Comparison of ENCODE assay signal across 9 cellular contexts in genomic region chr11:61041755-61042518, GRCh38.
DNase-seq lines count a peak whose midpoint lies in the region; ATAC-seq, FAIRE-seq and TF ChIP-seq lines count a peak whose summit lies in the region.
"Had no signal": no experiment of that assay in that cellular context is flagged by ENCODE, and none has a peak within 500 bp of the region (broad histone marks: within the 10 kb centered on the region; RNA-seq: fewer than 3 reads in every experiment).

No MANE protein-coding gene starts in this region.

- H3K79me1 ChIP-seq in H1 (ENCODE audit: low read depth, low read length) (no peaks in the 10 kb centered on the region), trophoblast cell (ENCODE audit: low read length) (no peaks in the 10 kb centered on the region)

- H3K27me3 ChIP-seq in H1 (replicated peaks in 1 of 4; ENCODE audit: control insufficient read depth in 3 of 4, extremely low read depth in 1 of 4, insufficient read depth in 3 of 4, low read length in 3 of 4) (no peaks in the 10 kb centered on the region; a peak in 1 of 7 replicates), trophoblast cell (ENCODE audit: insufficient read depth, low read length) (no peaks in the 10 kb centered on the region)

- H4K8ac ChIP-seq in H1 (ENCODE audit: extremely low read depth, insufficient read depth, low read length) (no peak overlapping the region), trophoblast cell (ENCODE audit: low read depth, low read length) (no peak overlapping the region)

- no peak for TF ChIP-seq POLR2A in H1 (IDR thresholded peaks at IDR 0.05; ENCODE audit: control extremely low read depth in 1 of 2, low read depth in 2 of 2, low read length in 2 of 2)

- H3K4ac ChIP-seq in H1 (replicated peaks; ENCODE audit: insufficient read length, low read depth, low read length), result peak overlapping the region; percentile 1
- H3K4ac ChIP-seq in trophoblast cell (ENCODE audit: low read depth, low read length), result no peak overlapping the region

- no peak overlapping the region for H3K9ac ChIP-seq in H1 (replicated peaks in 1 of 4; ENCODE audit: extremely low read depth in 1 of 4, low read depth in 3 of 4, low read length in 3 of 4)
- no peak overlapping the region for H3K9ac ChIP-seq in trophoblast cell (ENCODE audit: low read length)

- H3K9me3 ChIP-seq in H1 (ENCODE audit: insufficient read depth in 2 of 2, low read depth in 1 of 2, low read length in 1 of 2) (no peaks in the 10 kb centered on the region), trophoblast cell (ENCODE audit: insufficient read depth, low read depth, low read length) (no peaks in the 10 kb centered on the region)
- H3K9me3 ChIP-seq: SJCRH30 had no signal

- H2BK120ac ChIP-seq in H1 (replicated peaks; ENCODE audit: low read depth, low read length) (no peak overlapping the region), trophoblast cell (ENCODE audit: insufficient read depth, low read length, poor library complexity) (no peak overlapping the region)

- H3K4me3 ChIP-seq in H1 (ENCODE audit: extremely low read depth in 1 of 4, insufficient read depth in 2 of 4, low read depth in 3 of 4, low read length in 4 of 4), result no peak overlapping the region
- H3K4me3 ChIP-seq in trophoblast cell (ENCODE audit: low read depth, low read length), result no peak overlapping the region
- H3K4me3 ChIP-seq: SJCRH30 had no signal

- H2BK15ac ChIP-seq in H1 (ENCODE audit: low read length), result no peak overlapping the region

- 0 out of 2 replicates have a peak overlapping the region, but pooled peaks have one; percentile 44 for H2BK5ac ChIP-seq in H1 (ENCODE audit: low read depth, low read length)
- no peak overlapping the region for H2BK5ac ChIP-seq in trophoblast cell (ENCODE audit: low read depth, low read length, poor library complexity)

- H3K36me3 ChIP-seq in H1 (ENCODE audit: control insufficient read depth in 2 of 4, insufficient read depth in 4 of 4, low read length in 3 of 4) (no peaks in the 10 kb centered on the region), trophoblast cell (ENCODE audit: control insufficient read depth in 1 of 2, insufficient read depth in 2 of 2, low read length in 2 of 2) (no peaks in the 10 kb centered on the region)
- H3K36me3 ChIP-seq: SJCRH30 had no signal

- FAIRE-seq in H1 (lab: Jason Lieb, UNC), result no peak

- no peaks in the 10 kb centered on the region for H3K79me2 ChIP-seq in H1 (ENCODE audit: control insufficient read depth in 1 of 2, insufficient read depth in 2 of 2, low read length in 2 of 2)
- H3K79me2 ChIP-seq in trophoblast cell (ENCODE audit: control insufficient read depth, insufficient read depth, low read length, poor library complexity), result no peaks in the 10 kb centered on the region

- CTCF ChIA-PET in H1 (lab: Charles Lee; ENCODE audit: partially characterized antibody), result interaction anchor here (0.9 to 3.9 kb wide), 4 partner anchors 12 to 145 kb away, joined by 4 to 13 read pairs (median 8); no protein-coding TSS in a partner anchor

- H3K23me2 ChIP-seq in H1 (ENCODE audit: low read depth, low read length), result no peaks in the 10 kb centered on the region

- H4K12ac ChIP-seq in trophoblast cell (ENCODE audit: low read depth, low read length), result peak overlapping the region; percentile 49

- H3K4me1 ChIP-seq in H1 (replicated peaks in 1 of 4; ENCODE audit: control insufficient read depth in 3 of 4, insufficient read depth in 4 of 4, low read length in 3 of 4) (peaks cover 2 to 10% (median 3%) of the 10 kb centered on the region in 4 experiments; a peak in 6 of 7 replicates), trophoblast cell (ENCODE audit: control insufficient read depth in 1 of 2, insufficient read depth in 2 of 2, low read length in 2 of 2) (no peaks in the 10 kb centered on the region)
- H3K4me1 ChIP-seq: SJCRH30 had no signal

- H4K20me1 ChIP-seq in H1 (replicated peaks in 1 of 2; ENCODE audit: control insufficient read depth in 1 of 2, insufficient read depth in 2 of 2, low read length in 2 of 2), result no peaks in the 10 kb centered on the region

- H2AFZ ChIP-seq in H1 (ENCODE audit: low read length), result no peak overlapping the region
- H2AFZ ChIP-seq in trophoblast cell (ENCODE audit: insufficient read depth, low read length, poor library complexity), result no peak overlapping the region

- TF ChIP-seq EP300 in H1 (IDR thresholded peaks at IDR 0.05; ENCODE audit: borderline replicate concordance in 1 of 2, low read depth in 2 of 2, low read length in 2 of 2), result no peak

- H2BK20ac ChIP-seq in H1 (ENCODE audit: low read length), result no peak overlapping the region

- H3K14ac ChIP-seq in H1 (ENCODE audit: insufficient read length) (no peak overlapping the region), trophoblast cell (ENCODE audit: low read length) (no peak overlapping the region)

- peak; percentile 39 for DNase-seq in NCI-H2107 (lab: John Stamatoyannopoulos, UW)
- DNase-seq in activated CD4-positive, alpha-beta T cell treated with anti-CD3 and anti-CD28 coated beads, Interleukin-2, amount 50 U/mL, for 48 hours, result peak; percentile 73 to 82
- DNase-seq in H1 (ENCODE audit: low read depth in 1 of 2, low spot score in 2 of 2), result peak in 1 of 2 experiments; percentile 21
- DNase-seq in trophoblast cell, result no peak
- DNase-seq in HUDEP-2 (lab: John Stamatoyannopoulos, UW; ENCODE audit: unreplicated experiment in 76 of 76), result no peak
- DNase-seq in NCI-H446 treated with DMSO at 0.1 percent for 48 hours (lab: John Stamatoyannopoulos, UW), result no peak

- peak overlapping the region; percentile 17 for H4K91ac ChIP-seq in H1 (replicated peaks; ENCODE audit: insufficient read length, low read length)
- no peak overlapping the region for H4K91ac ChIP-seq in trophoblast cell (ENCODE audit: low read depth, low read length)

- ATAC-seq in GM18502 (IDR thresholded peaks at IDR 0.05; ENCODE audit: poor library complexity, unreplicated experiment) (peak; percentile 91), HG02798 (IDR thresholded peaks at IDR 0.05; ENCODE audit: poor library complexity, unreplicated experiment) (peak; percentile 89)

- no peak for TF ChIP-seq CTCF in H1 (IDR thresholded peaks at IDR 0.05; ENCODE audit: control extremely low read depth in 1 of 3, insufficient read depth in 1 of 3, low read depth in 1 of 3, low read length in 3 of 3)

- H3K4me2 ChIP-seq in H1 (ENCODE audit: insufficient read depth in 1 of 2, low read depth in 2 of 2, low read length in 2 of 2) (peak overlapping the region; percentile 29 to 45; a peak in 3 of 4 replicates), trophoblast cell (ENCODE audit: low read length) (no peak overlapping the region)

- H3K27ac ChIP-seq in H1 (ENCODE audit: low read depth, low read length), result no peak overlapping the region
- no peak overlapping the region for H3K27ac ChIP-seq in trophoblast cell (ENCODE audit: low read depth, low read length)
- H3K27ac ChIP-seq: SJCRH30 had no signal

- H3K56ac ChIP-seq in H1 (replicated peaks; ENCODE audit: insufficient read length, low read depth, low read length), result no peak overlapping the region

- no peak overlapping the region for H2AK5ac ChIP-seq in H1 (ENCODE audit: low read depth, low read length)
- H2AK5ac ChIP-seq in trophoblast cell (ENCODE audit: low read length), result no peak overlapping the region

- POLR2A ChIA-PET in H1 (lab: Charles Lee; ENCODE audit: partially characterized antibody), result interaction anchor here (0.5 kb wide), 1 partner anchor 385 kb away, joined by 3 read pairs; no protein-coding TSS in a partner anchor

- no peak overlapping the region for H4K5ac ChIP-seq in H1 (ENCODE audit: insufficient read length, low read depth, low read length)

- no peak for TF ChIP-seq RAD21 in H1 (IDR thresholded peaks at IDR 0.05 in 1 of 2, conservative IDR thresholded peaks at IDR 0.05 in 1 of 2; ENCODE audit: low read depth in 2 of 2, low read length in 2 of 2)

- no peak overlapping the region for H3K23ac ChIP-seq in H1 (ENCODE audit: insufficient read length)
- no peak overlapping the region for H3K23ac ChIP-seq in trophoblast cell (ENCODE audit: low read length)

- H2BK12ac ChIP-seq in H1 (ENCODE audit: low read depth, low read length) (no peak overlapping the region), trophoblast cell (ENCODE audit: low read length) (no peak overlapping the region)

- 66% methylated on average over 16 of the region's 16 CpGs; no CpG with 5 or more reads in 1 of the 2 experiments for WGBS in H1 (ENCODE audit: extremely low coverage in 1 of 2, insufficient coverage in 1 of 2, insufficient read length in 1 of 2, insufficient replicate concordance in 2 of 2, low coverage in 1 of 2, low lambda C conversion rate in 2 of 2, missing lambda C conversion rate in 1 of 2), 2 experiments
- WGBS in trophoblast cell (ENCODE audit: extremely low coverage, insufficient coverage, insufficient read length), result no CpG with 5 or more reads among the region's 16 CpGs

- H3K18ac ChIP-seq in H1 (ENCODE audit: extremely low read depth, low read length) (no peak overlapping the region; the same call in 1 of the 2 replicates), trophoblast cell (ENCODE audit: low read length) (no peak overlapping the region)

TF ChIP-seq in H1, 55 proteins besides CTCF, POLR2A, EP300 and RAD21 (continues in another document):
- TF ChIP-seq GABPA (IDR thresholded peaks at IDR 0.05; ENCODE audit: borderline replicate concordance, insufficient read depth, low read length) (no peak), RXRA (IDR thresholded peaks at IDR 0.05; ENCODE audit: insufficient read depth, low read depth, low read length) (no peak), SIN3A (conservative IDR thresholded peaks at IDR 0.05 in 1 of 2, IDR thresholded peaks at IDR 0.05 in 1 of 2; ENCODE audit: low read depth in 1 of 2, low read length in 2 of 2) (no peak), MAX (IDR thresholded peaks at IDR 0.05) (no peak), CBX5 (IDR thresholded peaks at IDR 0.05; ENCODE audit: low read depth, low read length) (no peak), MAFK (IDR thresholded peaks at IDR 0.05; ENCODE audit: low read depth, low read length) (no peak), RFX5 (IDR thresholded peaks at IDR 0.05; ENCODE audit: borderline replicate concordance, low read depth, low read length) (no peak), EZH2 (IDR thresholded peaks at IDR 0.05; ENCODE audit: low read depth, low read length, severe bottlenecking) (no peak)

Comparison
In these comparisons a context has a peak if more than half of its experiments do, and no peak if none do; other contexts are left out.
1. DNase-seq: peak in NCI-H2107 (single experiment) and activated CD4-positive, alpha-beta T cell treated with anti-CD3 and anti-CD28 coated beads, Interleukin-2, amount 50 U/mL, for 48 hours (2 of 2); none in trophoblast cell (0 of 2), HUDEP-2 (0 of 76) and NCI-H446 treated with DMSO at 0.1 percent for 48 hours (single experiment).